16 cellular contexts compared by ENCODE assay signal in genomic region chr7:18806177-18806576, GRCh38.
DNase-seq lines count a peak whose midpoint lies in the region; ATAC-seq and TF ChIP-seq lines count a peak whose summit lies in the region.
"Had no signal": no experiment of that assay in that cellular context is flagged by ENCODE, and none has a peak within 500 bp of the region (broad histone marks: within the 10 kb centered on the region; RNA-seq: fewer than 3 reads in every experiment).

No MANE protein-coding gene starts in this region.

- no peaks in the 10 kb centered on the region for H3K27me3 Mint-ChIP-seq in GM23338 (ENCODE audit: insufficient read depth, low read depth, poor library complexity)
- no peaks in the 10 kb centered on the region for H3K27me3 Mint-ChIP-seq in WTC11 (ENCODE audit: low read depth)
- H3K27me3 Mint-ChIP-seq: CD4-positive, alpha-beta T cell had no signal

- no peak overlapping the region for H3K4me3 Mint-ChIP-seq in GM23338
- no peak overlapping the region for H3K4me3 Mint-ChIP-seq in WTC11
- H3K4me3 Mint-ChIP-seq: CD4-positive, alpha-beta T cell had no signal

- no peak overlapping the region for H3K4me2 ChIP-seq in GM23338
- H3K4me2 ChIP-seq: A549 had no signal

- POLR2A ChIA-PET in WTC11 (lab: Charles Lee), result no interaction called here

- DNase-seq in GM23338 (ENCODE audit: low spot score) (peak; percentile 62), WTC11 (ENCODE audit: low spot score) (no peak), iPS DF 19.7 (ENCODE audit: low read depth, low spot score) (peak; percentile 28), occipital lobe (lab: John Stamatoyannopoulos, UW) (no peak), amygdala (lab: John Stamatoyannopoulos, UW) (no peak)
- DNase-seq: AML-193; Caco-2; CD4-positive, alpha-beta T cell; GOT3 had no signal

- no peaks in the 10 kb centered on the region for H3K9me3 ChIP-seq in neuron (ENCODE audit: low read length)
- H3K9me3 ChIP-seq: A549, Caco-2, HAP-1 had no signal

- TF ChIP-seq CTCF in GM23338 (conservative IDR thresholded peaks at IDR 0.05; ENCODE audit: low read depth in 2 of 2) (no peak), WTC11 (IDR thresholded peaks at IDR 0.05) (no peak)

- H3K4me1 Mint-ChIP-seq in GM23338 (peaks cover 18% of the 10 kb centered on the region), WTC11 (peaks cover 17% of the 10 kb centered on the region)

- no peak overlapping the region for H2AFZ ChIP-seq in GM23338
- peak overlapping the region; percentile 31 for H2AFZ ChIP-seq in neuron (ENCODE audit: low read depth, low read length)

- no peak overlapping the region for H3K27ac Mint-ChIP-seq in GM23338
- H3K27ac Mint-ChIP-seq in WTC11, result no peak overlapping the region
- H3K27ac Mint-ChIP-seq: CD4-positive, alpha-beta T cell had no signal

- H3K27ac ChIP-seq in GM23338 (ENCODE audit: low read depth), result no peak overlapping the region
- H3K27ac ChIP-seq: 22Rv1, A549, C4-2B had no signal

- H3K9me2 ChIP-seq in GM23338 (ENCODE audit: insufficient read depth), result no peaks in the 10 kb centered on the region

- H3K79me2 ChIP-seq in GM23338 (replicated peaks; ENCODE audit: insufficient read depth), result no peaks in the 10 kb centered on the region

- peak; percentile 80 for ATAC-seq in GM23338
- peak; percentile 83 for ATAC-seq in WTC11
- ATAC-seq in GM21528 (IDR thresholded peaks at IDR 0.05; ENCODE audit: low FRiP score, unreplicated experiment), result no peak
- ATAC-seq: A549, HepG2 had no signal

- H3K4me1 ChIP-seq in GM23338 (ENCODE audit: insufficient read depth) (no peaks in the 10 kb centered on the region; the same call in 1 of the 2 replicates), neuron (ENCODE audit: insufficient read depth, low read length) (peaks cover 11% of the 10 kb centered on the region)
- H3K4me1 ChIP-seq: A549, Caco-2 had no signal

- CTCF ChIA-PET in WTC11 (lab: Charles Lee), result interaction anchor here (0.9 kb wide), 1 partner anchor 11 kb away, joined by 3 read pairs; no protein-coding TSS in a partner anchor

- H4K20me1 ChIP-seq in GM23338 (replicated peaks; ENCODE audit: insufficient read depth), result no peaks in the 10 kb centered on the region

- H3K4me3 ChIP-seq in GM23338 (no peak overlapping the region), neuron (ENCODE audit: low read length) (no peak overlapping the region)
- H3K4me3 ChIP-seq: A549, HAP-1 had no signal

- no peaks in the 10 kb centered on the region for H3K9me3 Mint-ChIP-seq in GM23338
- no peaks in the 10 kb centered on the region for H3K9me3 Mint-ChIP-seq in WTC11

- H3K36me3 Mint-ChIP-seq in GM23338 (ENCODE audit: low read depth), result no peaks in the 10 kb centered on the region
- no peaks in the 10 kb centered on the region for H3K36me3 Mint-ChIP-seq in WTC11

- H3K27me3 ChIP-seq in GM23338 (ENCODE audit: insufficient read depth) (no peaks in the 10 kb centered on the region), neuron (ENCODE audit: insufficient read depth, low read length) (no peaks in the 10 kb centered on the region)

- no peaks in the 10 kb centered on the region for H3F3A ChIP-seq in GM23338 (replicated peaks; ENCODE audit: low read depth)

- H3K36me3 ChIP-seq in GM23338 (ENCODE audit: insufficient read depth), result no peaks in the 10 kb centered on the region
- H3K36me3 ChIP-seq in neuron (ENCODE audit: insufficient read depth, low read length), result no peaks in the 10 kb centered on the region
- H3K36me3 ChIP-seq: HAP-1 had no signal

TF ChIP-seq in GM23338, 12 proteins besides CTCF, POLR2A, EP300 and RAD21 (continues in another document):
- TF ChIP-seq ZNF114 (CRISPR knock-in tag; IDR thresholded peaks at IDR 0.05), result no peak

TF ChIP-seq in WTC11, 78 proteins besides CTCF, POLR2A, EP300 and RAD21 (continues in another document):
- TF ChIP-seq SP1 (CRISPR knock-in tag; conservative IDR thresholded peaks at IDR 0.05), result no peak
- TF ChIP-seq ZNF263 (CRISPR knock-in tag; IDR thresholded peaks at IDR 0.05; ENCODE audit: low read depth), result no peak
- no peak for TF ChIP-seq ZMAT4 (CRISPR knock-in tag; IDR thresholded peaks at IDR 0.05)
- no peak for TF ChIP-seq AFF4 (CRISPR knock-in tag; IDR thresholded peaks at IDR 0.05; ENCODE audit: borderline replicate concordance)
- no peak for TF ChIP-seq GABPB1 (CRISPR knock-in tag; IDR thresholded peaks at IDR 0.05)
- no peak for TF ChIP-seq ZNF281 (CRISPR knock-in tag; IDR thresholded peaks at IDR 0.05)
- no peak for TF ChIP-seq FOXP4 (CRISPR knock-in tag; IDR thresholded peaks at IDR 0.05)
- TF ChIP-seq TEAD1 (CRISPR knock-in tag; IDR thresholded peaks at IDR 0.05), result no peak
- TF ChIP-seq E2F4 (CRISPR knock-in tag; IDR thresholded peaks at IDR 0.05; ENCODE audit: borderline replicate concordance, low read depth), result no peak
- no peak for TF ChIP-seq ZNF219 (CRISPR knock-in tag; IDR thresholded peaks at IDR 0.05; ENCODE audit: borderline replicate concordance)

Comparison
In these comparisons a context has a peak if more than half of its experiments do, and no peak if none do; other contexts are left out.
1. DNase-seq: peak in GM23338 (single experiment) and iPS DF 19.7 (single experiment); none in WTC11 (single experiment), occipital lobe (single experiment) and amygdala (0 of 56).